In genomic region chr2:127067620-127068350, GRCh38 we compare ENCODE assay signal across 8 cellular contexts. TPM values are rescaled to one million over a fixed set of nuclear protein-coding genes. Genes with fewer than 3 reads are reported as not detected.
A peak's percentile ranks its signal among the peaks of the same experiment; 100 is the strongest.
DNase-seq lines count a peak whose midpoint lies in the region; ATAC-seq and TF ChIP-seq lines count a peak whose summit lies in the region.

No MANE protein-coding gene starts in this region.

- H3K36me3 Mint-ChIP-seq in brain, result peaks cover 24% of the 10 kb centered on the region

- no peak for TF ChIP-seq EP300 in Ishikawa (IDR thresholded peaks at IDR 0.05; ENCODE audit: borderline replicate concordance)

- H3K4me1 Mint-ChIP-seq in brain, result peaks cover 35% of the 10 kb centered on the region

- peak overlapping the region in 2 of 5 experiments; percentile 16 to 24 for H3K4me3 Mint-ChIP-seq in brain

- no peak overlapping the region; the same call in 1 of the 2 replicates for H3K27ac ChIP-seq in VCaP

- peak; percentile 83 for TF ChIP-seq RAD21 in Ishikawa (IDR thresholded peaks at IDR 0.05; ENCODE audit: low read depth)

- TF ChIP-seq CTCF in VCaP (conservative IDR thresholded peaks at IDR 0.05) (peak; percentile 81), brain (conservative IDR thresholded peaks at IDR 0.05) (peak; percentile 67 to 81)

- ATAC-seq in GM21526 (IDR thresholded peaks at IDR 0.05; ENCODE audit: low FRiP score, unreplicated experiment), result no peak

- no peaks in the 10 kb centered on the region for H3K9me3 Mint-ChIP-seq in brain

- DNase-seq in NCI-H82 (lab: John Stamatoyannopoulos, UW), result peak; percentile 83
- DNase-seq in NCI-H82 treated with DMSO at 0.1 percent for 48 hours (lab: John Stamatoyannopoulos, UW; ENCODE audit: unreplicated experiment), result no peak
- DNase-seq in iris pigment epithelial cell (ENCODE audit: low read depth), result peak; percentile 60
- DNase-seq in stimulated activated CD4-positive, alpha-beta T cell treated with anti-CD3 and anti-CD28 coated beads, Interleukin-1b, Interleukin-23, amount 100 ng/mL, for 24 hours (ENCODE audit: low read depth in 4 of 4, low spot score in 1 of 4), result peak in 3 of 4 experiments; percentile 38 to 52 (median 50)

- H3K27me3 Mint-ChIP-seq in brain, result no peaks in the 10 kb centered on the region

- H3K27ac Mint-ChIP-seq in brain, result peak overlapping the region in 3 of 5 experiments; percentile 53 to 95 (median 88)

TF ChIP-seq in Ishikawa, 13 proteins besides CTCF, POLR2A, EP300 and RAD21:
- TF ChIP-seq MAX (IDR thresholded peaks at IDR 0.05), result peak; percentile 98
- peak; percentile 51; the same call in 1 of the 2 replicates for TF ChIP-seq TEAD4 (IDR thresholded peaks at IDR 0.05)
- TF ChIP-seq USF1 (IDR thresholded peaks at IDR 0.05), result peak; percentile 88
- no peak for TF ChIP-seq NFIC (IDR thresholded peaks at IDR 0.05)

RNA-seq across cellular contexts. Expression of gene BIN1, which starts 39.2 kb away (rescaled TPM):
- polyA plus RNA-seq in brain (ENCODE audit: insufficient read depth, low read depth, low replicate concordance), result 145 TPM
